In genomic region chr5:53211799-53212198, GRCh38 we compare ENCODE assay signal across 14 cellular contexts.
A peak's percentile ranks its signal among the peaks of the same experiment; 100 is the strongest.
DNase-seq lines count a peak whose midpoint lies in the region; ATAC-seq and TF ChIP-seq lines count a peak whose summit lies in the region.
"Had no signal": no experiment of that assay in that cellular context is flagged by ENCODE, and none has a peak within 500 bp of the region (broad histone marks: within the 10 kb centered on the region; RNA-seq: fewer than 3 reads in every experiment).

No MANE protein-coding gene starts in this region.

- TF ChIP-seq POLR2A in thyroid gland (IDR thresholded peaks at IDR 0.05): no peak

- peak; percentile 67 for DNase-seq in Daoy (ENCODE audit: low read depth)
- peak; percentile 76 for DNase-seq in RWPE1 (ENCODE audit: low spot score)
- peak; percentile 76 to 89 for DNase-seq in foreskin fibroblast
- DNase-seq in CD1c-positive myeloid dendritic cell (ENCODE audit: extremely low spot score): no peak
- no peak for DNase-seq in HuH-7 (ENCODE audit: low spot score)
- DNase-seq in DMS 273 (lab: John Stamatoyannopoulos, UW; ENCODE audit: unreplicated experiment): no peak
- no peak for DNase-seq in thyroid gland
- DNase-seq: BE2C; kidney; NCI-H510A; stimulated activated CD4-positive, alpha-beta T cell treated with anti-CD3 and anti-CD28 coated beads, Interleukin-4, amount 100 ng/mL, for 24 hours had no signal

- POLR2A ChIA-PET in RWPE1 (lab: Yijun Ruan, JAX; ENCODE audit: low non-redundant PET): no interaction called here

- H3K4me3 ChIP-seq in foreskin fibroblast (ENCODE audit: low read depth in 1 of 2, low read length in 2 of 2) (no peak overlapping the region), thyroid gland (replicated peaks in 1 of 3) (no peak overlapping the region)
- H3K4me3 ChIP-seq: coronary artery, right atrium auricular region had no signal

- peak; percentile 70 for ATAC-seq in HG03103 (IDR thresholded peaks at IDR 0.05; ENCODE audit: low read depth, unreplicated experiment)

- TF ChIP-seq CTCF in RWPE1 (conservative IDR thresholded peaks at IDR 0.05; ENCODE audit: low read depth) (no peak), foreskin fibroblast (IDR thresholded peaks at IDR 0.05; ENCODE audit: low read depth, low read length) (no peak), thyroid gland (IDR thresholded peaks at IDR 0.05) (no peak)

- no peaks in the 10 kb centered on the region for H3K36me3 ChIP-seq in thyroid gland
- H3K36me3 ChIP-seq: BE2C, right atrium auricular region had no signal

- CTCF ChIA-PET in RWPE1 (lab: Yijun Ruan, JAX): interaction anchor here (0.6 kb wide), 1 partner anchor 21 kb away, joined by 4 read pairs; no protein-coding TSS in a partner anchor

- intact Hi-C loops in thyroid gland (cut with DNase I): no loop called here

- WGBS in thyroid gland, 2 donors: 90 to 95% methylated on average over 3 of the region's 3 CpGs

- no peaks in the 10 kb centered on the region for H3K27me3 ChIP-seq in thyroid gland
- H3K27me3 ChIP-seq: BE2C, right atrium auricular region had no signal

- H3K27ac ChIP-seq in RWPE1 (peak overlapping the region; percentile 36; the same call in 1 of the 2 replicates), thyroid gland (no peak overlapping the region)
- H3K27ac ChIP-seq: coronary artery, right atrium auricular region had no signal

- H3K9me3 ChIP-seq in thyroid gland: no peaks in the 10 kb centered on the region
- H3K9me3 ChIP-seq: BE2C had no signal

- no peaks in the 10 kb centered on the region for H3K4me1 ChIP-seq in thyroid gland
- H3K4me1 ChIP-seq: BE2C, right atrium auricular region had no signal

Comparison
In these comparisons a context has a peak if more than half of its experiments do, and no peak if none do; other contexts are left out.
1. DNase-seq: peak in Daoy (single experiment), RWPE1 (single experiment) and foreskin fibroblast (2 of 2); none in CD1c-positive myeloid dendritic cell (single experiment), HuH-7 (single experiment), DMS 273 (single experiment) and thyroid gland (0 of 2).